ENCODE assay signal across 20 cellular contexts in genomic region chrX:115630204-115630603, GRCh38.
A peak's percentile ranks its signal among the peaks of the same experiment; 100 is the strongest.
DNase-seq lines count a peak whose midpoint lies in the region; ATAC-seq and TF ChIP-seq lines count a peak whose summit lies in the region.
"Had no signal": no experiment of that assay in that cellular context is flagged by ENCODE, and none has a peak within 500 bp of the region (broad histone marks: within the 10 kb centered on the region; RNA-seq: fewer than 3 reads in every experiment).

No MANE protein-coding gene starts in this region.

- H2AFZ ChIP-seq in H9 (ENCODE audit: low read length): no peak overlapping the region

- H3K4me1 Mint-ChIP-seq in H9 (peaks cover 7% of the 10 kb centered on the region in 2 experiments), brain (peaks cover 15% of the 10 kb centered on the region)
- H3K4me1 Mint-ChIP-seq: natural killer cell had no signal

- peaks cover 15 to 59% (median 58%) of the 10 kb centered on the region in 3 experiments; a peak in 6 of 7 replicates for H3K36me3 Mint-ChIP-seq in H9 (ENCODE audit: insufficient read depth in 1 of 3, low read depth in 3 of 3)
- H3K36me3 Mint-ChIP-seq in brain: peaks cover 26% of the 10 kb centered on the region
- H3K36me3 Mint-ChIP-seq: CD8-positive, alpha-beta T cell; natural killer cell had no signal

- ATAC-seq in HG03342 (IDR thresholded peaks at IDR 0.05; ENCODE audit: unreplicated experiment): no peak
- ATAC-seq: CD8-positive, alpha-beta T cell; natural killer cell; pancreas; stimulated activated naive CD8-positive, alpha-beta T cell treated with anti-CD3 and anti-CD28 coated beads, Interleukin-15, Interleukin-2, amounts not matched to agents 100 U/mL and 50 U/mL, for 24 hours had no signal

- DNase-seq in H9 (no peak), left ventricle myocardium inferior (no peak), NCI-H2171 treated with DMSO at 0.1 percent for 48 hours (lab: John Stamatoyannopoulos, UW) (no peak), superior temporal gyrus (ENCODE audit: extremely low spot score) (no peak)
- DNase-seq: activated naive CD4-positive, alpha-beta T cell; activated T-cell treated with anti-CD3 and anti-CD28 coated beads, Interleukin-2, amount 50 U/mL, for 24 hours; CD8-positive, alpha-beta T cell; cortex of kidney; DMS 273 treated with DMSO at 0.1 percent for 48 hours; KBM-7; natural killer cell; NCI-H1694; NCI-H524 treated with DMSO at 0.1 percent for 48 hours; pancreas; stimulated activated naive CD8-positive, alpha-beta T cell treated with anti-CD3 and anti-CD28 coated beads, Interleukin-15, Interleukin-2, amounts not matched to agents 100 U/mL and 50 U/mL, for 24 hours had no signal

- no peak overlapping the region for H2BK120ac ChIP-seq in H9 (ENCODE audit: low read depth, low read length, poor library complexity, severe bottlenecking)

- no peak overlapping the region for H2AK5ac ChIP-seq in H9 (ENCODE audit: insufficient read length, low read length)

- H3K23me2 ChIP-seq in H9 (ENCODE audit: insufficient read length, low read depth, low read length, poor library complexity, severe bottlenecking): no peaks in the 10 kb centered on the region

- H3K27me3 Mint-ChIP-seq in H9 (ENCODE audit: low read depth) (no peaks in the 10 kb centered on the region), brain (no peaks in the 10 kb centered on the region)

- no peak overlapping the region for H2BK15ac ChIP-seq in H9 (ENCODE audit: low read depth, low read length)

- H3K79me1 ChIP-seq in H9 (ENCODE audit: insufficient read depth, low read depth, low read length, poor library complexity, severe bottlenecking): no peaks in the 10 kb centered on the region

- no peak overlapping the region for H3K56ac ChIP-seq in H9 (ENCODE audit: insufficient read length, low read depth, low read length)

- no peaks in the 10 kb centered on the region for H3K27me3 ChIP-seq in H9 (ENCODE audit: insufficient read depth, low read length)
- no peaks in the 10 kb centered on the region for H3K27me3 ChIP-seq in left ventricle myocardium inferior (ENCODE audit: low read depth)
- peaks cover 0 to 3% (median 0%) of the 10 kb centered on the region in 5 donors for H3K27me3 ChIP-seq in subcutaneous abdominal adipose tissue (ENCODE audit: control insufficient read depth in 5 of 5, insufficient read depth in 4 of 5, low read length in 5 of 5)
- H3K27me3 ChIP-seq: pancreas had no signal

- WGBS in H9 (ENCODE audit: extremely low coverage, insufficient read length, low lambda C conversion rate): no CpG with 5 or more reads among the region's 2 CpGs

- no peak overlapping the region for H3K4me3 ChIP-seq in left ventricle myocardium inferior
- H3K4me3 ChIP-seq in subcutaneous abdominal adipose tissue (ENCODE audit: low read depth in 1 of 5, low read length in 5 of 5): no peak overlapping the region
- H3K4me3 ChIP-seq: adrenal gland, pancreas, tibial nerve had no signal

- H3K4me1 ChIP-seq in H9 (ENCODE audit: insufficient read depth, low read length) (no peaks in the 10 kb centered on the region), left ventricle myocardium inferior (peaks cover 53% of the 10 kb centered on the region), subcutaneous abdominal adipose tissue (ENCODE audit: control insufficient read depth in 5 of 5, insufficient read depth in 5 of 5, low read length in 5 of 5) (peaks cover 0 to 7% (median under 1%) of the 10 kb centered on the region in 5 donors)
- H3K4me1 ChIP-seq: adrenal gland, pancreas had no signal

- H3K4ac ChIP-seq in H9 (ENCODE audit: low read depth, low read length): no peak overlapping the region

- H3K27ac ChIP-seq in H9 (ENCODE audit: insufficient read length, low read depth, low read length) (no peak overlapping the region), left ventricle myocardium inferior (replicated peaks) (peak overlapping the region; percentile 68), subcutaneous abdominal adipose tissue (ENCODE audit: low read depth, low read length) (peak overlapping the region; percentile 9)
- H3K27ac ChIP-seq: adrenal gland, pancreas, tibial nerve had no signal

- H3K4me3 Mint-ChIP-seq in H9 (no peak overlapping the region), brain (no peak overlapping the region)
- H3K4me3 Mint-ChIP-seq: activated T-cell treated with anti-CD3 and anti-CD28 coated beads, Interleukin-2, amount 50 U/mL, for 24 hours; CD8-positive, alpha-beta T cell; natural killer cell had no signal

- H4K8ac ChIP-seq in H9 (replicated peaks; ENCODE audit: insufficient read length, low read depth, low read length): no peak overlapping the region

- H3K27ac Mint-ChIP-seq in H9 (peak overlapping the region in 2 of 3 experiments; percentile 4 to 79; a peak in 4 of 7 replicates), brain (peak overlapping the region in 3 of 5 experiments; percentile 68 to 83 (median 82))
- H3K27ac Mint-ChIP-seq: activated T-cell treated with anti-CD3 and anti-CD28 coated beads, Interleukin-2, amount 50 U/mL, for 24 hours; CD8-positive, alpha-beta T cell; natural killer cell had no signal

- no peaks in the 10 kb centered on the region for H4K20me1 ChIP-seq in H9 (ENCODE audit: control insufficient read depth, insufficient read depth, insufficient read length)

- H3K23ac ChIP-seq in H9 (ENCODE audit: insufficient read length, low read depth, low read length): no peak overlapping the region

- intact Hi-C loops in left ventricle myocardium inferior (cut with micrococcal nuclease): no loop called here

- no peak overlapping the region for H2BK5ac ChIP-seq in H9 (ENCODE audit: insufficient read length, low read length)

- no peaks in the 10 kb centered on the region for H3K9me3 Mint-ChIP-seq in H9
- H3K9me3 Mint-ChIP-seq in brain: no peaks in the 10 kb centered on the region
- H3K9me3 Mint-ChIP-seq: activated T-cell treated with anti-CD3 and anti-CD28 coated beads, Interleukin-2, amount 50 U/mL, for 24 hours; CD8-positive, alpha-beta T cell; natural killer cell had no signal

- H3K36me3 ChIP-seq in left ventricle myocardium inferior (peaks cover 11% of the 10 kb centered on the region), subcutaneous abdominal adipose tissue (ENCODE audit: control insufficient read depth in 5 of 5, insufficient read depth in 5 of 5, low read length in 5 of 5) (no peaks in the 10 kb centered on the region)
- H3K36me3 ChIP-seq: adrenal gland, pancreas, tibial nerve had no signal

- no peaks in the 10 kb centered on the region for H3K9me3 ChIP-seq in H9 (ENCODE audit: control insufficient read depth, low read depth, low read length)
- H3K9me3 ChIP-seq in left ventricle myocardium inferior (replicated peaks): no peaks in the 10 kb centered on the region
- H3K9me3 ChIP-seq in subcutaneous abdominal adipose tissue (ENCODE audit: control insufficient read depth in 5 of 5, low read length in 5 of 5): no peaks in the 10 kb centered on the region
- H3K9me3 ChIP-seq: adrenal gland, pancreas, tibial nerve had no signal

- H3K79me2 ChIP-seq in H9 (ENCODE audit: insufficient read depth, low read length): no peaks in the 10 kb centered on the region

- H2BK20ac ChIP-seq in H9 (ENCODE audit: low read depth, low read length, poor library complexity, severe bottlenecking): no peak overlapping the region

- no peak overlapping the region for H3T11ph ChIP-seq in H9 (ENCODE audit: low read length)

- no peak overlapping the region for H2BK12ac ChIP-seq in H9 (ENCODE audit: insufficient read length, low read depth, low read length)

- H4K5ac ChIP-seq in H9 (ENCODE audit: insufficient read length, low read depth, low read length): no peak overlapping the region

- H4K91ac ChIP-seq in H9 (ENCODE audit: insufficient read length, low read depth, low read length): no peak overlapping the region

- H3K9ac ChIP-seq in H9 (ENCODE audit: extremely low read depth, insufficient read length, low read length) (no peak overlapping the region), subcutaneous abdominal adipose tissue (ENCODE audit: low read length in 5 of 5) (no peak overlapping the region)

- H3K4me2 ChIP-seq in H9 (ENCODE audit: insufficient read depth, insufficient read length, low read length): no peak overlapping the region

- H3K18ac ChIP-seq in H9 (ENCODE audit: insufficient read length, low read depth, low read length): no peak overlapping the region

- no peak for TF ChIP-seq CTCF in H9 (conservative IDR thresholded peaks at IDR 0.05)
- TF ChIP-seq CTCF in brain (conservative IDR thresholded peaks at IDR 0.05): no peak
- TF ChIP-seq CTCF in left ventricle myocardium inferior (IDR thresholded peaks at IDR 0.05; ENCODE audit: borderline replicate concordance): no peak

- H3K14ac ChIP-seq in H9 (ENCODE audit: insufficient read depth, low read length): no peak overlapping the region
